Comparison of ENCODE assay signal across 1 cellular context in the genomic region with DNA sequence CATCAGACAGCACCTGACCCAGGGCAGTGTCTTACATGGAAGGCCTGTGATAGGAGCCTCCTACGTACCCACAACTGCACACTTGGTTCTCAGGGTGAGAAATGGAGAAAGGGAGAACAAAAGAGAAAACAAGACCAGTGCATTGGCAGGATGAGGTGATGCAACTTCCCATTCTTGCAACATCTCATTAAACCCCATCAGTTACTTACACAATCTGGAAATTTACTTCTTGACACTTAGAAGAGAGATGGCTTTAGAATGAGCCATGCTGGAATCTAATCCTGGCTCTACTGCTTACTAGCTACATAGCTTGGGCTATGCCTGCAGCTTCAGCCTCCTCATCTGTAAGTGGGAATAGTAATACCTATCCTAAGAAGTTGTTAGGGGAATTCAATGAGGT.
TF ChIP-seq lines count a peak whose summit lies in the region.

No MANE protein-coding gene starts in this region.

TF ChIP-seq in HEK293, 187 proteins besides CTCF, POLR2A, EP300 and RAD21 (continued from another document):
- TF ChIP-seq, protein P1, sequence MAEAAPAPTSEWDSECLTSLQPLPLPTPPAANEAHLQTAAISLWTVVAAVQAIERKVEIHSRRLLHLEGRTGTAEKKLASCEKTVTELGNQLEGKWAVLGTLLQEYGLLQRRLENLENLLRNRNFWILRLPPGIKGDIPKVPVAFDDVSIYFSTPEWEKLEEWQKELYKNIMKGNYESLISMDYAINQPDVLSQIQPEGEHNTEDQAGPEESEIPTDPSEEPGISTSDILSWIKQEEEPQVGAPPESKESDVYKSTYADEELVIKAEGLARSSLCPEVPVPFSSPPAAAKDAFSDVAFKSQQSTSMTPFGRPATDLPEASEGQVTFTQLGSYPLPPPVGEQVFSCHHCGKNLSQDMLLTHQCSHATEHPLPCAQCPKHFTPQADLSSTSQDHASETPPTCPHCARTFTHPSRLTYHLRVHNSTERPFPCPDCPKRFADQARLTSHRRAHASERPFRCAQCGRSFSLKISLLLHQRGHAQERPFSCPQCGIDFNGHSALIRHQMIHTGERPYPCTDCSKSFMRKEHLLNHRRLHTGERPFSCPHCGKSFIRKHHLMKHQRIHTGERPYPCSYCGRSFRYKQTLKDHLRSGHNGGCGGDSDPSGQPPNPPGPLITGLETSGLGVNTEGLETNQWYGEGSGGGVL (tag by site-specific recombination; IDR thresholded peaks at IDR 0.05), result no peak
- TF ChIP-seq, protein P2, sequence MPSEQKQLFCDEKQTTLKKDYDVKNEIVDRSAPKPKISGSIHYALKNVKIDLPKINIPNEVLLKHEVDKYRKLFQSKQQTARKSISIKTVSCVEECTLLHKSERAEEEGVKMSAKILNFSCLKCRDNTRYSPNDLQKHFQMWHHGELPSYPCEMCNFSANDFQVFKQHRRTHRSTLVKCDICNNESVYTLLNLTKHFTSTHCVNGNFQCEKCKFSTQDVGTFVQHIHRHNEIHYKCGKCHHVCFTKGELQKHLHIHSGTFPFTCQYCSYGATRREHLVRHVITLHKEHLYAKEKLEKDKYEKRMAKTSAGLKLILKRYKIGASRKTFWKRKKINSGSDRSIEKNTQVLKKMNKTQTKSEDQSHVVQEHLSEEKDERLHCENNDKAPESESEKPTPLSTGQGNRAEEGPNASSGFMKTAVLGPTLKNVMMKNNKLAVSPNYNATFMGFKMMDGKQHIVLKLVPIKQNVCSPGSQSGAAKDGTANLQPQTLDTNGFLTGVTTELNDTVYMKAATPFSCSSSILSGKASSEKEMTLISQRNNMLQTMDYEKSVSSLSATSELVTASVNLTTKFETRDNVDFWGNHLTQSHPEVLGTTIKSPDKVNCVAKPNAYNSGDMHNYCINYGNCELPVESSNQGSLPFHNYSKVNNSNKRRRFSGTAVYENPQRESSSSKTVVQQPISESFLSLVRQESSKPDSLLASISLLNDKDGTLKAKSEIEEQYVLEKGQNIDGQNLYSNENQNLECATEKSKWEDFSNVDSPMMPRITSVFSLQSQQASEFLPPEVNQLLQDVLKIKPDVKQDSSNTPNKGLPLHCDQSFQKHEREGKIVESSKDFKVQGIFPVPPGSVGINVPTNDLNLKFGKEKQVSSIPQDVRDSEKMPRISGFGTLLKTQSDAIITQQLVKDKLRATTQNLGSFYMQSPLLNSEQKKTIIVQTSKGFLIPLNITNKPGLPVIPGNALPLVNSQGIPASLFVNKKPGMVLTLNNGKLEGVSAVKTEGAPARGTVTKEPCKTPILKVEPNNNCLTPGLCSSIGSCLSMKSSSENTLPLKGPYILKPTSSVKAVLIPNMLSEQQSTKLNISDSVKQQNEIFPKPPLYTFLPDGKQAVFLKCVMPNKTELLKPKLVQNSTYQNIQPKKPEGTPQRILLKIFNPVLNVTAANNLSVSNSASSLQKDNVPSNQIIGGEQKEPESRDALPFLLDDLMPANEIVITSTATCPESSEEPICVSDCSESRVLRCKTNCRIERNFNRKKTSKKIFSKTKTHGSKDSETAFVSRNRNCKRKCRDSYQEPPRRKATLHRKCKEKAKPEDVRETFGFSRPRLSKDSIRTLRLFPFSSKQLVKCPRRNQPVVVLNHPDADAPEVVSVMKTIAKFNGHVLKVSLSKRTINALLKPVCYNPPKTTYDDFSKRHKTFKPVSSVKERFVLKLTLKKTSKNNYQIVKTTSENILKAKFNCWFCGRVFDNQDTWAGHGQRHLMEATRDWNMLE (tag by site-specific recombination; conservative IDR thresholded peaks at IDR 0.05; ENCODE audit: low read depth), result 0 out of 2 replicates have a peak, but pooled peaks have one; percentile 18
- TF ChIP-seq SCRT1 (tag by site-specific recombination; IDR thresholded peaks at IDR 0.05; ENCODE audit: borderline replicate concordance), result no peak
- TF ChIP-seq ZNF214 (tag by site-specific recombination; IDR thresholded peaks at IDR 0.05; ENCODE audit: borderline replicate concordance), result no peak
- no peak for TF ChIP-seq ZSCAN30 (tag by site-specific recombination; IDR thresholded peaks at IDR 0.05)
